9 cellular contexts compared by ENCODE assay signal in genomic region chrX:9466711-9467110, GRCh38. TPM values are rescaled to one million over a fixed set of nuclear protein-coding genes. Genes with fewer than 3 reads are reported as not detected.
A peak's percentile ranks its signal among the peaks of the same experiment; 100 is the strongest.
DNase-seq lines count a peak whose midpoint lies in the region; ATAC-seq and TF ChIP-seq lines count a peak whose summit lies in the region.
"Had no signal": no experiment of that assay in that cellular context is flagged by ENCODE, and none has a peak within 500 bp of the region (broad histone marks: within the 10 kb centered on the region; RNA-seq: fewer than 3 reads in every experiment).

No MANE protein-coding gene starts in this region.

- H3K4me3 ChIP-seq in kidney epithelial cell (ENCODE audit: low read depth, low read length) (peak overlapping the region; percentile 61), thymus (ENCODE audit: low read length) (peak overlapping the region; percentile 75)
- H3K4me3 ChIP-seq: lung had no signal

- H3K36me3 Mint-ChIP-seq in activated T-cell treated with anti-CD3 and anti-CD28 coated beads, Interleukin-2, amount 50 U/mL, for 72 hours (ENCODE audit: insufficient read depth in 2 of 2) = peaks cover 9 to 13% of the 10 kb centered on the region in 2 donors
- peaks cover 14% of the 10 kb centered on the region for H3K36me3 Mint-ChIP-seq in activated T-helper 1 cell treated with anti-CD3 and anti-CD28 coated beads, Interleukin-12 subunit alpha, Interleukin-12 subunit beta, Interleukin-2, Interleukin-4 antibody, amounts not matched to agents 30 ng/mL and 10 ng/mL and 1 ng/mL, durations not matched to agents 14 hours and 24 hours and 36 hours (ENCODE audit: low read depth)

- peaks cover 8% of the 10 kb centered on the region for H3K27me3 Mint-ChIP-seq in activated T-cell treated with anti-CD3 and anti-CD28 coated beads, Interleukin-2, amount 50 U/mL, for 72 hours (ENCODE audit: low read depth)
- peaks cover 3% of the 10 kb centered on the region for H3K27me3 Mint-ChIP-seq in activated T-helper 1 cell treated with anti-CD3 and anti-CD28 coated beads, Interleukin-12 subunit alpha, Interleukin-12 subunit beta, Interleukin-2, Interleukin-4 antibody, amounts not matched to agents 30 ng/mL and 10 ng/mL and 1 ng/mL, durations not matched to agents 14 hours and 24 hours and 36 hours (ENCODE audit: insufficient read depth)

- H3K27ac ChIP-seq in thymus (ENCODE audit: low read depth) = no peak overlapping the region

- no peaks in the 10 kb centered on the region for H3K9me3 ChIP-seq in thymus (ENCODE audit: control insufficient read depth)

- peaks cover 7% of the 10 kb centered on the region for H3K27me3 ChIP-seq in kidney epithelial cell (ENCODE audit: control insufficient read depth, insufficient read depth, low read length)
- H3K27me3 ChIP-seq in thymus (ENCODE audit: control insufficient read depth, insufficient read depth) = no peaks in the 10 kb centered on the region

- peak overlapping the region; percentile 81 to 88 for H3K4me3 Mint-ChIP-seq in activated T-cell treated with anti-CD3 and anti-CD28 coated beads, Interleukin-2, amount 50 U/mL, for 72 hours
- H3K4me3 Mint-ChIP-seq in activated T-helper 1 cell treated with anti-CD3 and anti-CD28 coated beads, Interleukin-12 subunit alpha, Interleukin-12 subunit beta, Interleukin-2, Interleukin-4 antibody, amounts not matched to agents 30 ng/mL and 10 ng/mL and 1 ng/mL, durations not matched to agents 14 hours and 24 hours and 36 hours = peak overlapping the region; percentile 86

- WGBS in thymus = 6% methylated on average over 7 of the region's 7 CpGs

- no peak for ATAC-seq in activated T-cell treated with anti-CD3 and anti-CD28 coated beads, Interleukin-2, amount 50 U/mL, for 72 hours (replicated peaks in 1 of 2)
- no peak for ATAC-seq in HG03571 (IDR thresholded peaks at IDR 0.05; ENCODE audit: unreplicated experiment)
- no peak for ATAC-seq in GM21576 (IDR thresholded peaks at IDR 0.05; ENCODE audit: unreplicated experiment)
- no peak for ATAC-seq in HG02885 (IDR thresholded peaks at IDR 0.05; ENCODE audit: poor library complexity, unreplicated experiment)

- no peak for TF ChIP-seq CTCF in kidney epithelial cell (IDR thresholded peaks at IDR 0.05; ENCODE audit: insufficient read depth, low read length, poor library complexity, severe bottlenecking)

- H3K36me3 ChIP-seq in kidney epithelial cell (ENCODE audit: control insufficient read depth, insufficient read depth, low read length) (no peaks in the 10 kb centered on the region), thymus (ENCODE audit: control insufficient read depth, insufficient read depth) (no peaks in the 10 kb centered on the region)

- DNase-seq in activated T-cell treated with anti-CD3 and anti-CD28 coated beads, Interleukin-2, amount 50 U/mL, for 72 hours = no peak
- no peak for DNase-seq in activated T-cell treated with anti-CD3 and anti-CD28 coated beads for 4 hours
- no peak for DNase-seq in activated T-helper 1 cell treated with anti-CD3 and anti-CD28 coated beads, Interleukin-12 subunit alpha, Interleukin-12 subunit beta, Interleukin-2, Interleukin-4 antibody, amounts not matched to agents 30 ng/mL and 10 ng/mL and 1 ng/mL, durations not matched to agents 14 hours and 24 hours and 36 hours (ENCODE audit: low spot score)
- DNase-seq in kidney epithelial cell (ENCODE audit: low read depth) = no peak

- intact Hi-C loops in activated T-helper 1 cell treated with anti-CD3 and anti-CD28 coated beads, Interleukin-12 subunit alpha, Interleukin-12 subunit beta, Interleukin-2, Interleukin-4 antibody, amounts not matched to agents 30 ng/mL and 10 ng/mL and 1 ng/mL, durations not matched to agents 14 hours and 24 hours and 36 hours (cut with micrococcal nuclease) = loop anchor here (5.0 kb wide), 1 partner anchor 66 kb away; no protein-coding TSS in a partner anchor

- H3K4me1 ChIP-seq in thymus (ENCODE audit: control insufficient read depth, insufficient read depth, low read length) = peaks cover 15% of the 10 kb centered on the region

- no peaks in the 10 kb centered on the region for H3K9me3 Mint-ChIP-seq in activated T-cell treated with anti-CD3 and anti-CD28 coated beads, Interleukin-2, amount 50 U/mL, for 72 hours
- H3K9me3 Mint-ChIP-seq in activated T-helper 1 cell treated with anti-CD3 and anti-CD28 coated beads, Interleukin-12 subunit alpha, Interleukin-12 subunit beta, Interleukin-2, Interleukin-4 antibody, amounts not matched to agents 30 ng/mL and 10 ng/mL and 1 ng/mL, durations not matched to agents 14 hours and 24 hours and 36 hours = no peaks in the 10 kb centered on the region

- H3K4me1 Mint-ChIP-seq in activated T-cell treated with anti-CD3 and anti-CD28 coated beads, Interleukin-2, amount 50 U/mL, for 72 hours (ENCODE audit: low read depth) = peaks cover 57% of the 10 kb centered on the region
- H3K4me1 Mint-ChIP-seq in activated T-helper 1 cell treated with anti-CD3 and anti-CD28 coated beads, Interleukin-12 subunit alpha, Interleukin-12 subunit beta, Interleukin-2, Interleukin-4 antibody, amounts not matched to agents 30 ng/mL and 10 ng/mL and 1 ng/mL, durations not matched to agents 14 hours and 24 hours and 36 hours (ENCODE audit: low read depth) = peaks cover 37% of the 10 kb centered on the region

- H3K27ac Mint-ChIP-seq in activated T-cell treated with anti-CD3 and anti-CD28 coated beads, Interleukin-2, amount 50 U/mL, for 72 hours = no peak overlapping the region
- peak overlapping the region; percentile 71 for H3K27ac Mint-ChIP-seq in activated T-helper 1 cell treated with anti-CD3 and anti-CD28 coated beads, Interleukin-12 subunit alpha, Interleukin-12 subunit beta, Interleukin-2, Interleukin-4 antibody, amounts not matched to agents 30 ng/mL and 10 ng/mL and 1 ng/mL, durations not matched to agents 14 hours and 24 hours and 36 hours

RNA-seq across cellular contexts. Expression of gene TBL1X, which starts 1.9 kb away (rescaled TPM):
- 10 to 100 TPM; 52.8 to 55.1 TPM for total RNA-seq in activated T-cell treated with anti-CD3 and anti-CD28 coated beads, Interleukin-2, amount 50 U/mL, for 72 hours
- 24.0 and 29.2 TPM in 2 replicates for total RNA-seq in activated T-helper 1 cell treated with anti-CD3 and anti-CD28 coated beads, Interleukin-12 subunit alpha, Interleukin-12 subunit beta, Interleukin-2, Interleukin-4 antibody, amounts not matched to agents 30 ng/mL and 10 ng/mL and 1 ng/mL, durations not matched to agents 14 hours and 24 hours and 36 hours
- 22.9 and 25.9 TPM in 2 replicates for total RNA-seq in kidney epithelial cell
- 11.5 TPM for polyA plus RNA-seq in thymus
